8 cellular contexts compared by ENCODE assay signal in genomic region chr1:226704169-226704921, GRCh38. TPM values are rescaled to one million over a fixed set of nuclear protein-coding genes. Genes with fewer than 3 reads are reported as not detected.
DNase-seq lines count a peak whose midpoint lies in the region; ATAC-seq and TF ChIP-seq lines count a peak whose summit lies in the region.

No MANE protein-coding gene starts in this region.

- POLR2A ChIA-PET in activated CD8-positive, alpha-beta T cell treated with anti-CD3 and anti-CD28 coated beads, Interleukin-2, amount 10 ng/mL, durations not matched to agents 7 days and 5 days (lab: Charles Lee): interaction anchor here (1.0 to 2.5 kb wide), 7 partner anchors 18 to 50 kb away, joined by 3 to 17 read pairs (median 7); partner anchors contain the start of gene ITPKB

- H3K27me3 Mint-ChIP-seq in activated T-cell treated with anti-CD3 and anti-CD28 coated beads, Interleukin-2, amount 50 U/mL, for 72 hours (ENCODE audit: low read depth): no peaks in the 10 kb centered on the region
- no peaks in the 10 kb centered on the region for H3K27me3 Mint-ChIP-seq in activated CD8-positive, alpha-beta T cell treated with anti-CD3 and anti-CD28 coated beads, Interleukin-2, amount 10 ng/mL, durations not matched to agents 7 days and 5 days (ENCODE audit: low read depth)

- no peaks in the 10 kb centered on the region for H3K9me3 Mint-ChIP-seq in activated T-cell treated with anti-CD3 and anti-CD28 coated beads, Interleukin-2, amount 50 U/mL, for 72 hours
- no peaks in the 10 kb centered on the region for H3K9me3 Mint-ChIP-seq in activated CD8-positive, alpha-beta T cell treated with anti-CD3 and anti-CD28 coated beads, Interleukin-2, amount 10 ng/mL, durations not matched to agents 7 days and 5 days (ENCODE audit: insufficient read depth)

- intact Hi-C loops in tibial artery (cut with DNase I; ENCODE audit: low total_unique reads): no loop called here

- H3K27ac Mint-ChIP-seq in activated T-cell treated with anti-CD3 and anti-CD28 coated beads, Interleukin-2, amount 50 U/mL, for 72 hours: peak overlapping the region; percentile 97
- H3K27ac Mint-ChIP-seq in activated CD8-positive, alpha-beta T cell treated with anti-CD3 and anti-CD28 coated beads, Interleukin-2, amount 10 ng/mL, durations not matched to agents 7 days and 5 days: peak overlapping the region; percentile 77

- H3K27me3 ChIP-seq in tibial artery: no peaks in the 10 kb centered on the region

- peaks cover 83% of the 10 kb centered on the region for H3K4me1 Mint-ChIP-seq in activated T-cell treated with anti-CD3 and anti-CD28 coated beads, Interleukin-2, amount 50 U/mL, for 72 hours (ENCODE audit: low read depth)
- peaks cover 63% of the 10 kb centered on the region for H3K4me1 Mint-ChIP-seq in activated CD8-positive, alpha-beta T cell treated with anti-CD3 and anti-CD28 coated beads, Interleukin-2, amount 10 ng/mL, durations not matched to agents 7 days and 5 days (ENCODE audit: low read depth)

- no peak for DNase-seq in activated T-cell treated with anti-CD3 and anti-CD28 coated beads, Interleukin-2, amount 50 U/mL, for 72 hours
- DNase-seq in activated T-cell treated with anti-CD3 and anti-CD28 coated beads, Interleukin-2, amount 50 U/mL, for 48 hours: no peak
- DNase-seq in activated CD8-positive, alpha-beta T cell treated with anti-CD3 and anti-CD28 coated beads, Interleukin-2, amount 10 ng/mL, durations not matched to agents 7 days and 5 days: no peak
- DNase-seq in tibial artery (no peak), HCEC 1CT (no peak), SKM-1 (lab: John Stamatoyannopoulos, UW; ENCODE audit: unreplicated experiment) (no peak), HuH-7 (ENCODE audit: low spot score) (no peak)

- H3K27ac ChIP-seq in mesodermal cell (ENCODE audit: low read depth, low read length, severe bottlenecking): peak overlapping the region; percentile 23
- H3K27ac ChIP-seq in tibial artery: peak overlapping the region; percentile 95 to 99

- no peak for ATAC-seq in activated T-cell treated with anti-CD3 and anti-CD28 coated beads, Interleukin-2, amount 50 U/mL, for 72 hours (replicated peaks in 1 of 2)
- no peak for ATAC-seq in activated CD8-positive, alpha-beta T cell treated with anti-CD3 and anti-CD28 coated beads, Interleukin-2, amount 10 ng/mL, durations not matched to agents 7 days and 5 days

- H3K9me3 ChIP-seq in mesodermal cell (ENCODE audit: control insufficient read depth, low read length) (no peaks in the 10 kb centered on the region), tibial artery (no peaks in the 10 kb centered on the region)

- WGBS in mesodermal cell (ENCODE audit: insufficient coverage in 2 of 2), 2 experiments: 87 to 100% methylated on average over 6 to 9 of the region's 10 CpGs

- peaks cover 5 to 18% of the 10 kb centered on the region in 2 donors for H3K36me3 Mint-ChIP-seq in activated T-cell treated with anti-CD3 and anti-CD28 coated beads, Interleukin-2, amount 50 U/mL, for 72 hours (ENCODE audit: insufficient read depth in 2 of 2)
- peaks cover 57% of the 10 kb centered on the region for H3K36me3 Mint-ChIP-seq in activated CD8-positive, alpha-beta T cell treated with anti-CD3 and anti-CD28 coated beads, Interleukin-2, amount 10 ng/mL, durations not matched to agents 7 days and 5 days (ENCODE audit: low read depth)

- H3K4me3 Mint-ChIP-seq in activated T-cell treated with anti-CD3 and anti-CD28 coated beads, Interleukin-2, amount 50 U/mL, for 72 hours: peak overlapping the region; percentile 86 to 87
- peak overlapping the region; percentile 71 for H3K4me3 Mint-ChIP-seq in activated CD8-positive, alpha-beta T cell treated with anti-CD3 and anti-CD28 coated beads, Interleukin-2, amount 10 ng/mL, durations not matched to agents 7 days and 5 days

- no peak overlapping the region for H3K4me3 ChIP-seq in mesodermal cell (ENCODE audit: extremely low read depth, insufficient read depth, low read length, poor library complexity, severe bottlenecking)
- H3K4me3 ChIP-seq in tibial artery: peak overlapping the region in 1 of 2 donors; percentile 64

- peaks cover 23% of the 10 kb centered on the region for H3K4me1 ChIP-seq in mesodermal cell (ENCODE audit: control insufficient read depth, insufficient read depth, low read length, poor library complexity, severe bottlenecking)
- peaks cover 0 to 18% (median 11%) of the 10 kb centered on the region in 4 donors for H3K4me1 ChIP-seq in tibial artery

- H3K36me3 ChIP-seq in mesodermal cell (ENCODE audit: control insufficient read depth, insufficient read depth, low read length): peaks cover 9% of the 10 kb centered on the region
- no peaks in the 10 kb centered on the region for H3K36me3 ChIP-seq in tibial artery

- CTCF ChIA-PET in activated CD8-positive, alpha-beta T cell treated with anti-CD3 and anti-CD28 coated beads, Interleukin-2, amount 10 ng/mL, durations not matched to agents 7 days and 5 days (lab: Charles Lee): interaction anchor here (0.6 to 1.7 kb wide), 7 partner anchors 12 to 78 kb away, joined by 3 to 6 read pairs (median 3); no protein-coding TSS in a partner anchor

- TF ChIP-seq CTCF in tibial artery (IDR thresholded peaks at IDR 0.05): no peak

RNA-seq across cellular contexts. Expression of gene ITPKB, which starts 34.7 kb away (rescaled TPM):
- 10 to 100 TPM; 50.7 to 58.0 TPM for total RNA-seq in activated T-cell treated with anti-CD3 and anti-CD28 coated beads, Interleukin-2, amount 50 U/mL, for 72 hours
- 10 to 100 TPM; 47.0 to 47.4 TPM for total RNA-seq in activated CD8-positive, alpha-beta T cell treated with anti-CD3 and anti-CD28 coated beads, Interleukin-2, amount 10 ng/mL, durations not matched to agents 7 days and 5 days
- polyA plus RNA-seq in mesodermal cell (2013, experiment 1 of 2): 20.5 TPM
- 14.3 TPM for polyA plus RNA-seq in mesodermal cell (2013, experiment 2 of 2)
